Comparison of ENCODE assay signal across 1 cellular context in the genomic region with DNA sequence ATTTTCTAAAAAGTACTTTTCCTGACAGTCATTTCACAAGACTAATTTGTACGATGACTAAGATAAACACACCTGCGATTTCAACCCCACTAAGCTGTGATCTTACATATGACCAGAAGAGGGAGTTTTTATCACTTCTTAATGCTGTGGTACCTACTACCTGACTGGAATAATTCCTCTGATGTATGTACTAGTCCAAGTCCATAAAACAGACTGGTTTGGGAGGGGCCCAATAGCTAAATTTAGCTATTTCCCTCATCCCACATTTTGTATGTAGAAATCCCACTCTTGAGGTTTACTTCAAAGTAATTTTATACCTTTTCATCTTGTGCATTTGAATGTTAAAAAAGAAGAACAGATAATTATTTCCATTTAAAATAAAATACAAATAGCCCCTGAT.
TF ChIP-seq lines count a peak whose summit lies in the region.

No MANE protein-coding gene starts in this region.

TF ChIP-seq in WTC11, 78 proteins besides CTCF, POLR2A, EP300 and RAD21 (continued from another document):
- TF ChIP-seq AR (CRISPR knock-in tag; IDR thresholded peaks at IDR 0.05), result no peak
- no peak for TF ChIP-seq SOX15 (CRISPR knock-in tag; IDR thresholded peaks at IDR 0.05)
- no peak for TF ChIP-seq JUN (CRISPR knock-in tag; IDR thresholded peaks at IDR 0.05)
- TF ChIP-seq, protein P1, sequence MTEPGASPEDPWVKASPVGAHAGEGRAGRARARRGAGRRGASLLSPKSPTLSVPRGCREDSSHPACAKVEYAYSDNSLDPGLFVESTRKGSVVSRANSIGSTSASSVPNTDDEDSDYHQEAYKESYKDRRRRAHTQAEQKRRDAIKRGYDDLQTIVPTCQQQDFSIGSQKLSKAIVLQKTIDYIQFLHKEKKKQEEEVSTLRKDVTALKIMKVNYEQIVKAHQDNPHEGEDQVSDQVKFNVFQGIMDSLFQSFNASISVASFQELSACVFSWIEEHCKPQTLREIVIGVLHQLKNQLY (CRISPR knock-in tag; IDR thresholded peaks at IDR 0.05), result no peak
- TF ChIP-seq HMGA2 (CRISPR knock-in tag; IDR thresholded peaks at IDR 0.05), result no peak
- no peak for TF ChIP-seq MYBL2 (CRISPR knock-in tag; IDR thresholded peaks at IDR 0.05)
